Comparison of ENCODE assay signal across 27 cellular contexts in the genomic region with DNA sequence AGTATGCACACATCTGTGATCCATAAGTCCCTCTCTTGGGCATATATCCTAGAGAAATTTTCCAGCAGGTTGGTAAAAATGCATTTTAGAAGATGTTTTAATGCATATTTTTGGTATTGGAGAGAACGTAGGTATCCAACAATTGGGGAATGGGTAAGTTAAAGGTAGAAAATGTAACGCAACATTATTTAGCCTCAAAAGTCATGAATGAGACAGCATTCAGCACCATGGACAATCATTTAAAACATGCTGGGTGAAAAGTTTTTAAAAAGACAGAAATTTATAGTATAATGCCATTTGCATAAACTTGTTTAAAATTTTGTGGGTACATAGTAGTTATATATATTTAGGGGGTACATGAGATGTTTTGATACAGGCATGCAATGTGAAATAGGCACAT.
"Had no signal": no experiment of that assay in that cellular context is flagged by ENCODE, and none has a peak within 500 bp of the region (broad histone marks: within the 10 kb centered on the region; RNA-seq: fewer than 3 reads in every experiment).

No MANE protein-coding gene starts in this region.

- FAIRE-seq: urothelium cell line had no signal

- H3K27ac ChIP-seq: stomach, suprapubic skin, testis, thoracic aorta, thyroid gland, tibial artery, tibial nerve, transverse colon, upper lobe of left lung, upper lobe of right lung, uterus, vagina had no signal

- H3K9me3 ChIP-seq: stomach, suprapubic skin, testis, thoracic aorta, thyroid gland, tibial artery, tibial nerve, transverse colon, upper lobe of left lung, upper lobe of right lung, uterus, vagina had no signal

- DNase-seq: stimulated activated CD4-positive, alpha-beta T cell treated with anti-CD3 and anti-CD28 coated beads, Interleukin-2, amount 100 ng/mL, for 48 hours; stimulated activated CD4-positive, alpha-beta T cell treated with anti-CD3 and anti-CD28 coated beads, Interleukin-4, amount 100 ng/mL, for 1 hour; stimulated activated CD4-positive, alpha-beta T cell treated with anti-CD3 and anti-CD28 coated beads, Interleukin-4, amount 100 ng/mL, for 24 hours; stimulated activated CD4-positive, alpha-beta T cell treated with anti-CD3 and anti-CD28 coated beads, Interleukin-4, amount 100 ng/mL, for 4 hours; stimulated activated CD8-positive, alpha-beta memory T cell treated with anti-CD3 and anti-CD28 coated beads, Interleukin-4, amount 100 ng/mL, for 48 hours; stimulated activated naive B cell treated with anti-CD40 and anti-IgM and Interleukin-4, amounts not matched to agents 10 μg/mL and 1 μg/mL and 100 μg/mL, for 72 hours; stimulated activated naive CD4-positive, alpha-beta T cell; stimulated activated naive CD4-positive, alpha-beta T cell treated with Interleukin-2 at 50 U/mL for 16 hours; stimulated activated naive CD8-positive, alpha-beta T cell treated with anti-CD3 and anti-CD28 coated beads, Interleukin-15, amount 100 ng/mL, for 72 hours; stimulated activated naive CD8-positive, alpha-beta T cell treated with anti-CD3 and anti-CD28 coated beads, Interleukin-15, Interleukin-2, amounts not matched to agents 100 U/mL and 50 U/mL, for 24 hours; stomach; substantia nigra; testis; thyroid gland; tibial artery; transverse colon; trophoblast cell; upper lobe of left lung; upper lobe of right lung; uterus had no signal

- H3K4me3 ChIP-seq: stomach, suprapubic skin, testis, thoracic aorta, thyroid gland, tibial artery, tibial nerve, transverse colon, upper lobe of left lung, upper lobe of right lung, uterus, vagina had no signal

- H3K36me3 ChIP-seq: stomach, suprapubic skin, thoracic aorta, thyroid gland, tibial artery, tibial nerve, transverse colon, upper lobe of left lung, upper lobe of right lung, uterus, vagina had no signal

- H3K4me1 ChIP-seq: testis, thyroid gland, tibial artery, upper lobe of right lung, vagina had no signal

- ATAC-seq: stimulated activated effector memory CD8-positive, alpha-beta T cell treated with anti-CD3 and anti-CD28 coated beads, Interleukin-12 subunit alpha, Interleukin-12 subunit beta, amount 100 ng/mL, for 72 hours; stimulated activated memory B cell treated with anti-CD40 and anti-IgM and Interleukin-4, amounts not matched to agents 10 μg/mL and 1 μg/mL and 100 μg/mL, for 72 hours; stimulated activated naive B cell treated with anti-CD40 and anti-IgM and Interleukin-4, amounts not matched to agents 10 μg/mL and 1 μg/mL and 100 μg/mL, for 72 hours; stimulated activated naive CD8-positive, alpha-beta T cell treated with anti-CD3 and anti-CD28 coated beads, Interleukin-15, amount 100 ng/mL, for 72 hours; stimulated activated naive CD8-positive, alpha-beta T cell treated with anti-CD3 and anti-CD28 coated beads, Interleukin-15, Interleukin-2, amounts not matched to agents 100 U/mL and 50 U/mL, for 24 hours; upper lobe of right lung had no signal
